ENCODE assay signal across 8 cellular contexts in the genomic region with DNA sequence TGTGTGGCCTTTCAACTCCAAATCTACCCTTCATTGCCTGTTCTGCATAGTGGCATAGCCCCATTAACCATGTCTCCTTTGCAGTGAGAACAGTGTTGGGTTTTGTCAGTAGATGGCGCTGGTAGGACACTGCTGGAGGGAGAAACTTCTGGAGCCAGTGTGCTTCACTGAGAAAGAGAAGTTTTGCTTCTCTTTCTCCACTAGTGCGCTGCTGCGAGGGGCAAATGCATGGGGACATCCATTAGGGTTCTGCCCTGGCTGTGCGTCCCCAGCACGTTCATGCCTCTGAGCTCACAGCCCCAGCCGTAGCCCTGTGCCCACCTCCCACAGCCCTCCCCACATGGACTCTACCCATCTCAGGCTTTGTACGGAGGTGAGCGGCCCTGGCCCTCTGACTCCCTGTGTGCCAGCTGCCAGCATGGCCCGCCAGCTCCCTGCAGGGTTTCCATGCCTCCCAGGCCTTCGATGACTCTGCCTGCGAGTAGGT. TPM values are rescaled to one million over a fixed set of nuclear protein-coding genes. Genes with fewer than 3 reads are reported as not detected.
DNase-seq lines count a peak whose midpoint lies in the region; ATAC-seq lines count a peak whose summit lies in the region.

No MANE protein-coding gene starts in this region.

- no peak overlapping the region for H3K4ac ChIP-seq in mesendoderm (ENCODE audit: low read depth, low read length)

- CTCF ChIA-PET in CD4-positive, alpha-beta memory T cell (lab: Charles Lee; ENCODE audit: partially characterized antibody) = interaction anchor here (1.2 to 1.5 kb wide), 3 partner anchors 52 to 338 kb away, joined by 3 to 11 read pairs (median 3); no protein-coding TSS in a partner anchor
- CTCF ChIA-PET in activated CD4-positive, alpha-beta memory T cell treated with anti-CD3 and anti-CD28 coated beads for 36 hours (lab: Charles Lee) = interaction anchor here (0.7 to 1.5 kb wide), 11 partner anchors 36 to 468 kb away, joined by 3 to 7 read pairs (median 4); no protein-coding TSS in a partner anchor

- no peak overlapping the region for H4K8ac ChIP-seq in mesendoderm (ENCODE audit: low read depth, low read length)

- ATAC-seq in HG02798 (IDR thresholded peaks at IDR 0.05; ENCODE audit: poor library complexity, unreplicated experiment) = peak; percentile 68
- no peak for ATAC-seq in GM19463 (IDR thresholded peaks at IDR 0.05; ENCODE audit: unreplicated experiment)

- intact Hi-C loops in CD4-positive, alpha-beta memory T cell (cut with micrococcal nuclease) = loop anchor here (1.0 to 5.0 kb wide), 3 partner anchors 160 to 468 kb away; no protein-coding TSS in a partner anchor
- intact Hi-C loops in activated CD4-positive, alpha-beta memory T cell treated with anti-CD3 and anti-CD28 coated beads for 36 hours (cut with micrococcal nuclease) = loop anchor here (1.0 to 5.0 kb wide), 5 partner anchors 57 to 340 kb away; no protein-coding TSS in a partner anchor

- no peak overlapping the region for H3K9ac ChIP-seq in mesendoderm (ENCODE audit: low read length)

- H4K5ac ChIP-seq in mesendoderm (ENCODE audit: low read length) = no peak overlapping the region

- no peaks in the 10 kb centered on the region for H3K9me3 Mint-ChIP-seq in CD4-positive, alpha-beta memory T cell
- no peaks in the 10 kb centered on the region for H3K9me3 Mint-ChIP-seq in activated CD4-positive, alpha-beta memory T cell treated with anti-CD3 and anti-CD28 coated beads for 36 hours

- POLR2A ChIA-PET in CD4-positive, alpha-beta memory T cell (lab: Charles Lee; ENCODE audit: partially characterized antibody) = no interaction called here
- POLR2A ChIA-PET in activated CD4-positive, alpha-beta memory T cell treated with anti-CD3 and anti-CD28 coated beads for 36 hours (lab: Charles Lee) = no interaction called here

- H3K4me3 ChIP-seq in CD4-positive, alpha-beta memory T cell (ENCODE audit: low read length in 2 of 2) = no peak overlapping the region
- no peak overlapping the region for H3K4me3 ChIP-seq in mesendoderm (ENCODE audit: low read length)

- H2BK5ac ChIP-seq in mesendoderm (ENCODE audit: low read length) = no peak overlapping the region

- no peaks in the 10 kb centered on the region for H3K36me3 Mint-ChIP-seq in CD4-positive, alpha-beta memory T cell
- no peaks in the 10 kb centered on the region for H3K36me3 Mint-ChIP-seq in activated CD4-positive, alpha-beta memory T cell treated with anti-CD3 and anti-CD28 coated beads for 36 hours

- no peak overlapping the region for H3K4me3 Mint-ChIP-seq in CD4-positive, alpha-beta memory T cell
- no peak overlapping the region for H3K4me3 Mint-ChIP-seq in activated CD4-positive, alpha-beta memory T cell treated with anti-CD3 and anti-CD28 coated beads for 36 hours

- no peak overlapping the region for H2BK120ac ChIP-seq in mesendoderm (ENCODE audit: low read depth, low read length)

- WGBS in mesendoderm (ENCODE audit: extremely low coverage, insufficient coverage, low lambda C conversion rate) = no CpG with 5 or more reads among the region's 11 CpGs

- H3K4me1 Mint-ChIP-seq in CD4-positive, alpha-beta memory T cell = no peaks in the 10 kb centered on the region
- H3K4me1 Mint-ChIP-seq in activated CD4-positive, alpha-beta memory T cell treated with anti-CD3 and anti-CD28 coated beads for 36 hours (ENCODE audit: low read depth) = no peaks in the 10 kb centered on the region

- DNase-seq in CD4-positive, alpha-beta memory T cell = peak; percentile 62 to 69 (median 65)
- DNase-seq in NCI-H774 (lab: John Stamatoyannopoulos, UW) (peak; percentile 79), mesendoderm (peak; percentile 81)
- peak; percentile 79 for DNase-seq in activated CD4-positive, alpha-beta memory T cell treated with anti-CD3 and anti-CD28 coated beads for 36 hours
- DNase-seq in effector CD8-positive, alpha-beta T cell (lab: John Stamatoyannopoulos, UW) = peak; percentile 46
- DNase-seq in stimulated activated CD8-positive, alpha-beta memory T cell treated with anti-CD3 and anti-CD28 coated beads, Interleukin-4, amount 100 ng/mL, for 24 hours (ENCODE audit: low read depth) = peak; percentile 50

- H3K56ac ChIP-seq in mesendoderm (ENCODE audit: low read length) = no peak overlapping the region

- H3K27ac ChIP-seq in CD4-positive, alpha-beta memory T cell (ENCODE audit: low read depth, low read length) = no peak overlapping the region
- no peak overlapping the region for H3K27ac ChIP-seq in mesendoderm (ENCODE audit: low read depth, low read length)

- peaks cover 2% of the 10 kb centered on the region in 2 donors for H3K27me3 Mint-ChIP-seq in CD4-positive, alpha-beta memory T cell
- no peaks in the 10 kb centered on the region for H3K27me3 Mint-ChIP-seq in activated CD4-positive, alpha-beta memory T cell treated with anti-CD3 and anti-CD28 coated beads for 36 hours

- no peaks in the 10 kb centered on the region for H3K36me3 ChIP-seq in CD4-positive, alpha-beta memory T cell (ENCODE audit: insufficient read depth, low read length)
- H3K36me3 ChIP-seq in mesendoderm (ENCODE audit: control insufficient read depth, insufficient read depth, low read length) = no peaks in the 10 kb centered on the region

- no peaks in the 10 kb centered on the region for H3K79me2 ChIP-seq in mesendoderm (ENCODE audit: control insufficient read depth, insufficient read depth, low read length)

- no peak overlapping the region for H3K23ac ChIP-seq in mesendoderm (ENCODE audit: low read length)

- no peak overlapping the region for H3K18ac ChIP-seq in mesendoderm (ENCODE audit: low read length)

- no peaks in the 10 kb centered on the region for H3K9me3 ChIP-seq in CD4-positive, alpha-beta memory T cell (ENCODE audit: control insufficient read depth in 1 of 2, low read length in 2 of 2)

- H2AK5ac ChIP-seq in mesendoderm (ENCODE audit: low read length) = no peak overlapping the region

- H3K4me2 ChIP-seq in mesendoderm (ENCODE audit: low read length) = no peak overlapping the region

- no peak overlapping the region for H3K27ac Mint-ChIP-seq in CD4-positive, alpha-beta memory T cell
- H3K27ac Mint-ChIP-seq in activated CD4-positive, alpha-beta memory T cell treated with anti-CD3 and anti-CD28 coated beads for 36 hours = no peak overlapping the region

- no peaks in the 10 kb centered on the region for H3K4me1 ChIP-seq in CD4-positive, alpha-beta memory T cell (ENCODE audit: insufficient read depth, low read length)
- no peaks in the 10 kb centered on the region for H3K4me1 ChIP-seq in mesendoderm (ENCODE audit: control insufficient read depth, low read depth, low read length)

- H2BK15ac ChIP-seq in mesendoderm (replicated peaks; ENCODE audit: low read depth) = no peak overlapping the region

- H3K27me3 ChIP-seq in CD4-positive, alpha-beta memory T cell (ENCODE audit: insufficient read depth, low read length) = no peaks in the 10 kb centered on the region
- H3K27me3 ChIP-seq in mesendoderm (ENCODE audit: insufficient read depth, low read length, poor library complexity) = no peaks in the 10 kb centered on the region

- H3K79me1 ChIP-seq in mesendoderm (ENCODE audit: low read length) = no peaks in the 10 kb centered on the region

RNA-seq across cellular contexts. Expression of gene RIMS3, which starts 53.1 kb away (rescaled TPM):
- total RNA-seq in CD4-positive, alpha-beta memory T cell = 1 to 10 TPM; 2.0 to 2.3 TPM
- 1 to 10 TPM; 1.5 to 3.4 TPM for polyA plus RNA-seq in CD4-positive, alpha-beta memory T cell
- total RNA-seq in activated CD4-positive, alpha-beta memory T cell treated with anti-CD3 and anti-CD28 coated beads for 36 hours = 1 to 10 TPM; 3.7 to 4.0 TPM
- polyA plus RNA-seq in mesendoderm (2013, experiment 1 of 2) = 2.9 TPM
- polyA plus RNA-seq in mesendoderm (2013, experiment 2 of 2) = 2.7 TPM
